9 cellular contexts compared by ENCODE assay signal in genomic region chr3:60010778-60011177, GRCh38.
DNase-seq lines count a peak whose midpoint lies in the region; ATAC-seq and TF ChIP-seq lines count a peak whose summit lies in the region.
"Had no signal": no experiment of that assay in that cellular context is flagged by ENCODE, and none has a peak within 500 bp of the region (broad histone marks: within the 10 kb centered on the region; RNA-seq: fewer than 3 reads in every experiment).

No MANE protein-coding gene starts in this region.

- TF ChIP-seq CTCF in smooth muscle cell (IDR thresholded peaks at IDR 0.05; ENCODE audit: borderline replicate concordance, insufficient read depth, poor library complexity, severe bottlenecking), result no peak

- ATAC-seq in GM19452 (IDR thresholded peaks at IDR 0.05; ENCODE audit: unreplicated experiment) (peak; percentile 90), HG03469 (IDR thresholded peaks at IDR 0.05; ENCODE audit: unreplicated experiment) (peak; percentile 98)

- H4K20me1 ChIP-seq in smooth muscle cell (ENCODE audit: low read depth), result no peaks in the 10 kb centered on the region

- no peak overlapping the region for H3K27ac ChIP-seq in smooth muscle cell (ENCODE audit: low read depth)

- H3F3A ChIP-seq in smooth muscle cell (ENCODE audit: low read depth), result no peaks in the 10 kb centered on the region

- 91% methylated on average over 4 of the region's 4 CpGs for WGBS in smooth muscle cell (ENCODE audit: low lambda C conversion rate)

- peak; percentile 32 for DNase-seq in activated CD8-positive, alpha-beta memory T cell treated with anti-CD3 and anti-CD28 coated beads, Interleukin-2, amount 50 U/mL, for 4 hours
- DNase-seq in stimulated activated CD4-positive, alpha-beta T cell treated with anti-CD3 and anti-CD28 coated beads, Interleukin-4, amount 100 ng/mL, for 24 hours, result peak; percentile 60
- DNase-seq in dermis blood vessel endothelial cell (no peak), smooth muscle cell (lab: John Stamatoyannopoulos, UW; ENCODE audit: unreplicated experiment) (no peak), T1000 (lab: John Stamatoyannopoulos, UW) (no peak), ureter (ENCODE audit: low spot score) (no peak)
- DNase-seq: IMR-90 had no signal

- H2AFZ ChIP-seq in smooth muscle cell (ENCODE audit: low read depth), result no peak overlapping the region

- H3K4me1 ChIP-seq in smooth muscle cell (ENCODE audit: low read depth), result peaks cover 14% of the 10 kb centered on the region

- H3K36me3 ChIP-seq in smooth muscle cell (ENCODE audit: low read depth), result no peaks in the 10 kb centered on the region

- H3K27me3 ChIP-seq in smooth muscle cell (ENCODE audit: low read depth), result no peaks in the 10 kb centered on the region

- H3K9ac ChIP-seq in smooth muscle cell (ENCODE audit: low read depth), result no peak overlapping the region

- no peaks in the 10 kb centered on the region for H3K79me2 ChIP-seq in smooth muscle cell (ENCODE audit: low read depth)

- H3K4me3 ChIP-seq in smooth muscle cell, result no peak overlapping the region

- H3K4me2 ChIP-seq in smooth muscle cell, result no peak overlapping the region

- H3K9me3 ChIP-seq in smooth muscle cell (replicated peaks; ENCODE audit: low read depth), result no peaks in the 10 kb centered on the region

Comparison
In these comparisons a context has a peak if more than half of its experiments do, and no peak if none do; other contexts are left out.
1. DNase-seq: peak in activated CD8-positive, alpha-beta memory T cell treated with anti-CD3 and anti-CD28 coated beads, Interleukin-2, amount 50 U/mL, for 4 hours (single experiment) and stimulated activated CD4-positive, alpha-beta T cell treated with anti-CD3 and anti-CD28 coated beads, Interleukin-4, amount 100 ng/mL, for 24 hours (single experiment); none in dermis blood vessel endothelial cell (single experiment), smooth muscle cell (single experiment), T1000 (single experiment) and ureter (single experiment).